ENCODE assay signal across 26 cellular contexts in genomic region chr3:172384836-172385235, GRCh38.
"Had no signal": no experiment of that assay in that cellular context is flagged by ENCODE, and none has a peak within 500 bp of the region (broad histone marks: within the 10 kb centered on the region; RNA-seq: fewer than 3 reads in every experiment).

No MANE protein-coding gene starts in this region.

- DNase-seq: activated naive CD4-positive, alpha-beta T cell; activated T-cell treated with anti-CD3 and anti-CD28 coated beads, Interleukin-2, amount 50 U/mL, for 24 hours; adrenal gland; effector CD4-positive, alpha-beta T cell; erythroblast; foreskin fibroblast; lower lobe of right lung; naive thymus-derived CD4-positive, alpha-beta T cell; posterior cingulate gyrus; retina; sigmoid colon; spleen; stimulated activated CD4-positive, alpha-beta T cell treated with anti-CD3 and anti-CD28 coated beads, Interleukin-4, amount 100 ng/mL, for 1 hour; stimulated activated naive CD4-positive, alpha-beta T cell; T-helper 1 cell; upper lobe of right lung had no signal

- H3K9me3 ChIP-seq: adrenal gland, lower lobe of right lung, sigmoid colon, upper lobe of right lung had no signal

- ATAC-seq: left lobe of liver; lower lobe of right lung; naive thymus-derived CD4-positive, alpha-beta T cell; upper lobe of right lung; WTC11 had no signal

- H3K27ac Mint-ChIP-seq: activated naive CD8-positive, alpha-beta T cell; activated T-cell treated with anti-CD3 and anti-CD28 coated beads, Interleukin-2, amount 50 U/mL, for 24 hours; activated T-helper 2 cell treated with anti-CD3 and anti-CD28 coated beads, Interferon-gamma antibody, Interleukin-2, Interleukin-4, amounts not matched to agents 10 μg/mL and 5 μg/mL and 100 μg/mL, durations not matched to agents 14 hours and 24 hours and 36 hours; naive thymus-derived CD4-positive, alpha-beta T cell; neural progenitor cell; WTC11 had no signal

- H3K4me3 ChIP-seq: adrenal gland, lower lobe of right lung, neural progenitor cell, sigmoid colon, spleen, upper lobe of right lung had no signal

- H3K27ac ChIP-seq: adrenal gland, lower lobe of right lung, neural progenitor cell, sigmoid colon, spleen, upper lobe of right lung had no signal

- H3K4me2 ChIP-seq: neural progenitor cell had no signal

- H3K27me3 Mint-ChIP-seq: activated naive CD8-positive, alpha-beta T cell; activated T-cell treated with anti-CD3 and anti-CD28 coated beads, Interleukin-2, amount 50 U/mL, for 24 hours; naive thymus-derived CD4-positive, alpha-beta T cell had no signal

- H3K4me3 Mint-ChIP-seq: activated naive CD8-positive, alpha-beta T cell; activated T-cell treated with anti-CD3 and anti-CD28 coated beads, Interleukin-2, amount 50 U/mL, for 24 hours; naive thymus-derived CD4-positive, alpha-beta T cell; neural progenitor cell; WTC11 had no signal

- H2AFZ ChIP-seq: neural progenitor cell had no signal

- H3K4me1 ChIP-seq: adrenal gland, lower lobe of right lung, neural progenitor cell, spleen, upper lobe of right lung had no signal

- FAIRE-seq: astrocyte, bronchial epithelial cell, endometrium, keratinocyte, TTC549 had no signal

- H3K4me1 Mint-ChIP-seq: neural progenitor cell had no signal

- H3K27me3 ChIP-seq: adrenal gland, neural progenitor cell, sigmoid colon, spleen, upper lobe of right lung had no signal
